In the genomic region with DNA sequence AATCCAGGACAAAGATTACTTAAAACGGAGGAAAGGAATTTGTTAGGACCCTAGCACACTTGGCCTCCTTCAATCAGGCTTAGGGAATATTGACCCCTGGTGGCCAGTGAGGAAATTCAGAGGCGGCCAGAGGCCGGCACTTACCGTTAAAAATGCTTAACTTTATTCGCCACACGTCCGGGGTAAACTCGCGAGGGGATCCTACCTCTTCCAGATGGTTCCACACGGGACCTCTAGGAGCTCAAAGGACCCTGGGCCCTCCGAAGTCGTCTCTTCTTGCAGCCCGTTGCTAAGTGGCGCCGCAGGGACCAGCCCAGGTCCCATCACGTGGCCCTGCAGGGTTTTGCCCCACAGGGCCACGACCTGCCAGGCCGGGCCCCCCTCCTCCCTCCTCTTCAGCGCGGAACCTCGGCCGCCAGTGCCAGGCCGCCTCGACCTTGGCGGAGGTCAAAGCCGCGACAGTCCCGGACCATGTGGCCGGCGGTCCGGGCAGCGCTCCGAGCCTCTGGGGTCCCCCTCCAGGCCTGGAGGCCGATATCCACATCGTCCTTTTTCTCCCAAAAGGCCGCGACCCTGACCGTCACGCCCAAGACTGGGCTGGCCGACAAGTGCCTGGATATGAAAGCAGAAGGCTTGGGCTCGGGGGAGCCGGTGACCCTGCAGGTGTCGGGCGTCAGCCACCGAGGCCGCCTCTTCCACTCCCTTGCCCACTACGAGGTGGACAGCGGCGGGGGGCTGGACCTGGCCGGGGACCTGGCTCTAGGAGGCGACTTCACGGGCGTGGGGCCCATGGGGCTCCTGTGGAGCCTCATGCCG, we compare ENCODE assay signal across 8 cellular contexts. TPM values are rescaled to one million over a fixed set of nuclear protein-coding genes. Genes with fewer than 3 reads are reported as not detected.
DNase-seq lines count a peak whose midpoint lies in the region; ATAC-seq, FAIRE-seq and TF ChIP-seq lines count a peak whose summit lies in the region.

No MANE protein-coding gene starts in this region.

- H3K4me1 Mint-ChIP-seq in progenitor cell of endocrine pancreas (ENCODE audit: low read depth) = peaks cover 3% of the 10 kb centered on the region

- no peaks in the 10 kb centered on the region for H3K36me3 ChIP-seq in ascending aorta
- no peaks in the 10 kb centered on the region for H3K36me3 ChIP-seq in right atrium auricular region
- H3K36me3 ChIP-seq in vagina = no peaks in the 10 kb centered on the region

- intact Hi-C loops in ascending aorta (cut with DNase I) = loop anchor here (1.0 to 5.0 kb wide), 3 partner anchors 63 to 141 kb away; a partner anchor contains a TSS
- intact Hi-C loops in vagina (cut with DNase I) = no loop called here

- peak overlapping the region; percentile 38 for H3K27ac Mint-ChIP-seq in progenitor cell of endocrine pancreas

- H3K9me3 ChIP-seq in ascending aorta (no peaks in the 10 kb centered on the region), right atrium auricular region (no peaks in the 10 kb centered on the region), vagina (no peaks in the 10 kb centered on the region)

- peak; percentile 64 for TF ChIP-seq CTCF in NB4 (IDR thresholded peaks at IDR 0.05; ENCODE audit: low read depth, low read length)
- peak; percentile 83 to 87 (median 84) for TF ChIP-seq CTCF in ascending aorta (IDR thresholded peaks at IDR 0.05)
- peak; percentile 79 to 90 for TF ChIP-seq CTCF in right atrium auricular region (IDR thresholded peaks at IDR 0.05)
- peak; percentile 82 for TF ChIP-seq CTCF in progenitor cell of endocrine pancreas (IDR thresholded peaks at IDR 0.05; ENCODE audit: unreplicated experiment)
- peak; percentile 80 to 89 (median 84) for TF ChIP-seq CTCF in vagina (IDR thresholded peaks at IDR 0.05)

- FAIRE-seq in A204.1 (lab: Jason Lieb, UNC) = peak; percentile 92

- DNase-seq in NB4 (ENCODE audit: low read depth) = peak; percentile 60
- peak; percentile 41 for DNase-seq in T-helper 9 cell
- DNase-seq in ascending aorta (ENCODE audit: low spot score in 2 of 2) = peak in 1 of 2 donors; percentile 83
- DNase-seq in right atrium auricular region (ENCODE audit: low spot score) = peak; percentile 78
- DNase-seq in progenitor cell of endocrine pancreas (ENCODE audit: low spot score, unreplicated experiment) = peak; percentile 45
- DNase-seq in vagina (ENCODE audit: extremely low spot score in 2 of 2) = no peak

- no peak for TF ChIP-seq POLR2A in NB4 (IDR thresholded peaks at IDR 0.05; ENCODE audit: extremely low read depth, insufficient read length)
- no peak for TF ChIP-seq POLR2A in vagina (IDR thresholded peaks at IDR 0.05)

- H3K27me3 Mint-ChIP-seq in progenitor cell of endocrine pancreas = peaks cover 3% of the 10 kb centered on the region

- no peaks in the 10 kb centered on the region for H3K36me3 Mint-ChIP-seq in progenitor cell of endocrine pancreas (ENCODE audit: insufficient read depth)

- peak overlapping the region; percentile 64 for H3K4me3 Mint-ChIP-seq in progenitor cell of endocrine pancreas (ENCODE audit: low read depth)

- H3K9me3 Mint-ChIP-seq in progenitor cell of endocrine pancreas (ENCODE audit: low read depth) = no peaks in the 10 kb centered on the region

- H3K4me3 ChIP-seq in NB4 (ENCODE audit: low read depth, low read length) (no peak overlapping the region), ascending aorta (peak overlapping the region; percentile 43 to 82), right atrium auricular region (peak overlapping the region; percentile 39 to 55), vagina (peak overlapping the region; percentile 53 to 55)

- H3K4me1 ChIP-seq in ascending aorta = no peaks in the 10 kb centered on the region
- H3K4me1 ChIP-seq in right atrium auricular region = peaks cover 0 to 12% of the 10 kb centered on the region in 2 donors
- peaks cover 10% of the 10 kb centered on the region for H3K4me1 ChIP-seq in vagina

- no peaks in the 10 kb centered on the region for H3K27me3 ChIP-seq in ascending aorta
- H3K27me3 ChIP-seq in right atrium auricular region = no peaks in the 10 kb centered on the region
- no peaks in the 10 kb centered on the region for H3K27me3 ChIP-seq in vagina

- peak; percentile 72 for ATAC-seq in GM19035 (IDR thresholded peaks at IDR 0.05; ENCODE audit: unreplicated experiment)

- H3K27ac ChIP-seq in ascending aorta (peak overlapping the region; percentile 30 to 72), right atrium auricular region (peak overlapping the region; percentile 32 to 59), vagina (peak overlapping the region; percentile 34)

RNA-seq across cellular contexts. Expression of a gene that starts 11.1 kb away (rescaled TPM):
- total RNA-seq in ascending aorta = 1.5 TPM
- total RNA-seq in right atrium auricular region = 1 to 10 TPM; 5.7 to 7.8 TPM
- 27.7 and 29.9 TPM in 2 replicates for total RNA-seq in progenitor cell of endocrine pancreas
- total RNA-seq in vagina = 4.7 TPM

RNA-seq across cellular contexts. Expression of a gene that starts 21.4 kb away (rescaled TPM):
- total RNA-seq in ascending aorta = not detected
- not detected for total RNA-seq in right atrium auricular region
- total RNA-seq in progenitor cell of endocrine pancreas = not detected in 2 replicates
- not detected for total RNA-seq in vagina

RNA-seq across cellular contexts. Expression of a gene that starts 42.1 kb away (rescaled TPM):
- 1.9 TPM for total RNA-seq in ascending aorta
- total RNA-seq in right atrium auricular region = under 1 TPM; 0.52 to 0.63 TPM
- total RNA-seq in progenitor cell of endocrine pancreas = 1.3 and 1.5 TPM in 2 replicates
- 0.49 TPM for total RNA-seq in vagina

Comparison
In these comparisons a context has a peak if more than half of its experiments do, and no peak if none do; other contexts are left out.
1. DNase-seq: peak in NB4 (single experiment), T-helper 9 cell (single experiment), right atrium auricular region (single experiment) and progenitor cell of endocrine pancreas (single experiment); none in vagina (0 of 2).
2. Peak in every context shown above with its lines, with median percentiles within 50 percentile points of each other: CTCF ChIP-seq and H3K27ac ChIP-seq.